8 cellular contexts compared by ENCODE assay signal in genomic region chr15:63374686-63375520, GRCh38. TPM values are rescaled to one million over a fixed set of nuclear protein-coding genes. Genes with fewer than 3 reads are reported as not detected.
DNase-seq lines count a peak whose midpoint lies in the region; ATAC-seq lines count a peak whose summit lies in the region.

No MANE protein-coding gene starts in this region.

- no peak for ATAC-seq in HG03442 (IDR thresholded peaks at IDR 0.05; ENCODE audit: unreplicated experiment)
- ATAC-seq in GM19455 (IDR thresholded peaks at IDR 0.05; ENCODE audit: unreplicated experiment) = no peak

- DNase-seq in activated T-cell treated with anti-CD3 and anti-CD28 coated beads, Interleukin-2, amount 50 U/mL, for 48 hours = peak; percentile 72
- no peak for DNase-seq in activated T-cell treated with anti-CD3 and anti-CD28 coated beads for 4 hours
- peak; percentile 59 to 71 for DNase-seq in activated CD4-positive, alpha-beta T cell treated with anti-CD3 and anti-CD28 coated beads, Interleukin-2, amount 50 U/mL, for 48 hours
- peak; percentile 80 for DNase-seq in cardiac septum (ENCODE audit: low spot score)
- peak; percentile 21 to 41 for DNase-seq in stimulated activated CD8-positive, alpha-beta memory T cell treated with anti-CD3 and anti-CD28 coated beads, Interleukin-2, amount 100 ng/mL, for 48 hours (ENCODE audit: low read depth in 2 of 2)
- no peak for DNase-seq in NCI-H1105 (lab: John Stamatoyannopoulos, UW)

- intact Hi-C loops in cardiac septum (cut with DNase I) = no loop called here

RNA-seq across cellular contexts. Expression of gene CA12, which starts 6.7 kb away (rescaled TPM):
- 0.11 TPM for total RNA-seq in cardiac septum

Comparison
In these comparisons a context has a peak if more than half of its experiments do, and no peak if none do; other contexts are left out.
1. DNase-seq: peak in activated T-cell treated with anti-CD3 and anti-CD28 coated beads, Interleukin-2, amount 50 U/mL, for 48 hours (2 of 2), activated CD4-positive, alpha-beta T cell treated with anti-CD3 and anti-CD28 coated beads, Interleukin-2, amount 50 U/mL, for 48 hours (2 of 2), cardiac septum (single experiment) and stimulated activated CD8-positive, alpha-beta memory T cell treated with anti-CD3 and anti-CD28 coated beads, Interleukin-2, amount 100 ng/mL, for 48 hours (2 of 2); none in activated T-cell treated with anti-CD3 and anti-CD28 coated beads for 4 hours (single experiment) and NCI-H1105 (single experiment).